21 cellular contexts compared by ENCODE assay signal in the genomic region with DNA sequence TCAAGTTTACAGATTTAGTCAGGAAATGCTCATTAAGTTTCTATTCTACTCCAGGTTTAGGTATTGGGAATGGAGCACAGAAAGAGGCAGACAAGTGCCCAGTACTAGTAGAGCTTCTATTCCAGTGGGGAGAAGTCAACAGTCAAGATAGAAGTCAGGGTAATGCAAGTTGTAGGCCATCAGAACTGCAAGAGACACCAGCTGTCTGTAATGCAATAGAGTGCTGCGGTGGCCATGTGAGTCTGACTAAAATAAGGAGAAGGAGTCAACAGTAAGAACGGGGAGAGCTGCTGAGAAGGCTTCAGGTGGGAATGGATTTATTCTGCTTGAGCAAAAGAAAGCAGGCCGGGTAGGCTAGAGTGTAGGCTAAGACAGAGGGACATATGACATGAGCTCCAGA.
"Had no signal": no experiment of that assay in that cellular context is flagged by ENCODE, and none has a peak within 500 bp of the region (broad histone marks: within the 10 kb centered on the region; RNA-seq: fewer than 3 reads in every experiment).

No MANE protein-coding gene starts in this region.

- H3K4me3 Mint-ChIP-seq: mesothelial cell of epicardium, naive B cell had no signal

- H3K27me3 ChIP-seq: dorsolateral prefrontal cortex, gastrocnemius medialis, heart right ventricle, left lung had no signal

- H3K4me1 Mint-ChIP-seq: naive B cell had no signal

- H3K9me3 ChIP-seq: esophagus squamous epithelium, gastrocnemius medialis, heart right ventricle, left lung, lower lobe of right lung, mucosa of descending colon had no signal

- H3K36me3 Mint-ChIP-seq: mesothelial cell of epicardium, naive B cell had no signal

- H3K36me3 ChIP-seq: esophagus squamous epithelium, gastrocnemius medialis, heart right ventricle, left lung, lower lobe of right lung had no signal

- H3K4me1 ChIP-seq: left lung, lower lobe of right lung had no signal

- H3K9me3 Mint-ChIP-seq: mesothelial cell of epicardium had no signal

- DNase-seq: dermis blood vessel endothelial cell; dorsolateral prefrontal cortex; effector CD4-positive, alpha-beta T cell; effector memory CD4-positive, alpha-beta T cell; esophagus squamous epithelium; foreskin fibroblast; foreskin melanocyte; gastrocnemius medialis; glutamatergic neuron; head of caudate nucleus; heart right ventricle; hippocampal formation; left cardiac atrium; left lung; left ventricle myocardium superior; lower lobe of right lung; mesenchymal stem cell; mucosa of descending colon; naive B cell had no signal

- H3K4me3 ChIP-seq: coronary artery, dorsolateral prefrontal cortex, esophagus squamous epithelium, gastrocnemius medialis, heart right ventricle, left lung, lower lobe of right lung, mucosa of descending colon had no signal

- H3K27ac Mint-ChIP-seq: mesothelial cell of epicardium had no signal

- H3K27ac ChIP-seq: coronary artery, esophagus squamous epithelium, heart right ventricle, left lung, lower lobe of right lung had no signal

- ATAC-seq: left cardiac atrium, left lung, mucosa of descending colon had no signal
